Comparison of ENCODE assay signal across 8 cellular contexts in the genomic region with DNA sequence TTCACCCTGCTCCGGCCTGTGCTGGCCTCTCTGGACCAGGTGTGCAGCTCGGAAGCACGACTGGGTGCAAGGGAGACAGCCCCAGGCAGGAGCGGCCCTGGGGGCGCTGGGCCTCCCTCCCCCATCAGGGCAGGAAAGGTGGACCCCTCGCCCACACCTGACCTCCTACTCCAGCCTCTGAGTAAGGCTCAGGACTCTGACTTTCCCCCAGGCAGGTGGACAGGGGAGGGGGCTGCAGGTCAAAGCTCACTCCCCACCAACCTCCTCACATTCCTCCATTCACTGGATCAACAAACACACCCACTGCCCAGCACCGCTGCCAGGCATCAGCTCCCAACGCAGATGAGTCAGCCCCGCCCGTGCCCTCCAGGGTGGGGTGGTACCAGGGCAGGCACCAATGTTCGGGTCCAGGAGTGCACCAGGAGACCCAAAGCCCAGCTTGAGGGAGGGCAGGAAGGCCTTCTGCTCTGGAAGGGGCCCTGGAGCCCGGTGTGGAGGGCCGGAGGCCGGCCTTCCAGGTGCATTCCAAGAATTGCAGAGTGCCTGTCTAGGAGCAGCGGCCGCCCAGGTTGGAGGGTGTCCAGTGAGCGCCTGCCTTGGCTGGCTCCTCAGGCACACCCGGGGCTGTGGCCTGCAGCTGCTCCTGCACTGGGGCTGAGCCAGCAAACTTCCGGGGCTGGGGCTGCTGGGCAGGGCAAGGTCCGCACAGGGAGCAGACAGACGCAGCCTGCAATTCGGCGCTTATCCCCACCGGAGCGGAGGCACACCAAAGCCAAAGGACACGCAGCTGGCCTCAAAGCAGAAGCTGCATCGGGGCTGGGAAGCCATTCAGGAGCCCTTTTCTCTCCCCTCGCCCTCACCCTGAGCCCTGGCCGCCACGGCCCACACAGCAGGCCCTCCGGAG. TPM values are rescaled to one million over a fixed set of nuclear protein-coding genes. Genes with fewer than 3 reads are reported as not detected.
DNase-seq lines count a peak whose midpoint lies in the region; ATAC-seq and TF ChIP-seq lines count a peak whose summit lies in the region.

No MANE protein-coding gene starts in this region.

- no peaks in the 10 kb centered on the region for H3K9me3 Mint-ChIP-seq in activated T-cell treated with anti-CD3 and anti-CD28 coated beads, Interleukin-2, amount 50 U/mL, for 72 hours
- H3K9me3 Mint-ChIP-seq in progenitor cell of endocrine pancreas (ENCODE audit: low read depth): no peaks in the 10 kb centered on the region

- H3K9me2 ChIP-seq in SK-N-SH: no peaks in the 10 kb centered on the region

- H3K36me3 Mint-ChIP-seq in activated T-cell treated with anti-CD3 and anti-CD28 coated beads, Interleukin-2, amount 50 U/mL, for 72 hours (ENCODE audit: insufficient read depth in 2 of 2): no peaks in the 10 kb centered on the region
- H3K36me3 Mint-ChIP-seq in progenitor cell of endocrine pancreas (ENCODE audit: insufficient read depth): no peaks in the 10 kb centered on the region

- no peaks in the 10 kb centered on the region for H3K27me3 Mint-ChIP-seq in activated T-cell treated with anti-CD3 and anti-CD28 coated beads, Interleukin-2, amount 50 U/mL, for 72 hours (ENCODE audit: low read depth)
- H3K27me3 Mint-ChIP-seq in progenitor cell of endocrine pancreas: peaks cover 4% of the 10 kb centered on the region

- H3K27me3 ChIP-seq in SK-N-SH (ENCODE audit: insufficient read depth) (no peaks in the 10 kb centered on the region), foreskin keratinocyte (no peaks in the 10 kb centered on the region)

- no peak for DNase-seq in activated T-cell treated with anti-CD3 and anti-CD28 coated beads, Interleukin-2, amount 50 U/mL, for 72 hours
- no peak for DNase-seq in activated T-cell treated with anti-CD3 and anti-CD28 coated beads, Interleukin-2, amount 50 U/mL, for 1 hour
- DNase-seq in SK-N-SH (no peak), foreskin keratinocyte (peak in 1 of 2 donors; percentile 76), progenitor cell of endocrine pancreas (ENCODE audit: low spot score, unreplicated experiment) (peak; percentile 53), Kasumi-1 (lab: John Stamatoyannopoulos, UW) (no peak)

- no peak overlapping the region for H2AFZ ChIP-seq in SK-N-SH (ENCODE audit: low read depth)

- POLR2A ChIA-PET in SK-N-SH (lab: Yijun Ruan, JAX): no interaction called here

- peaks cover 24% of the 10 kb centered on the region for H4K20me1 ChIP-seq in SK-N-SH (ENCODE audit: insufficient read depth)

- H3K9ac ChIP-seq in SK-N-SH: no peak overlapping the region

- H3K4me3 ChIP-seq in SK-N-SH (ENCODE audit: low read depth in 2 of 2, low read length in 1 of 2): no peak overlapping the region

- peaks cover 38% of the 10 kb centered on the region for H3K4me1 Mint-ChIP-seq in activated T-cell treated with anti-CD3 and anti-CD28 coated beads, Interleukin-2, amount 50 U/mL, for 72 hours (ENCODE audit: low read depth)
- peaks cover 24% of the 10 kb centered on the region for H3K4me1 Mint-ChIP-seq in progenitor cell of endocrine pancreas (ENCODE audit: low read depth)

- ATAC-seq in activated T-cell treated with anti-CD3 and anti-CD28 coated beads, Interleukin-2, amount 50 U/mL, for 72 hours (replicated peaks in 1 of 2): no peak
- ATAC-seq in foreskin keratinocyte: peak; percentile 73
- ATAC-seq in HG03045 (IDR thresholded peaks at IDR 0.05; ENCODE audit: unreplicated experiment): no peak
- ATAC-seq in GM21786 (IDR thresholded peaks at IDR 0.05; ENCODE audit: unreplicated experiment): no peak

- TF ChIP-seq CTCF in SK-N-SH (IDR thresholded peaks at IDR 0.05) (no peak), foreskin keratinocyte (conservative IDR thresholded peaks at IDR 0.05) (no peak), progenitor cell of endocrine pancreas (IDR thresholded peaks at IDR 0.05; ENCODE audit: unreplicated experiment) (no peak)

- H3K4me1 ChIP-seq in SK-N-SH (ENCODE audit: control insufficient read depth in 1 of 2, insufficient read depth in 2 of 2, low read depth in 1 of 2, low read length in 1 of 2) (peaks cover 17 to 32% of the 10 kb centered on the region in 2 experiments), foreskin keratinocyte (peaks cover 24% of the 10 kb centered on the region)

- H3K4me2 ChIP-seq in SK-N-SH: no peak overlapping the region

- H3K9me3 ChIP-seq in SK-N-SH: no peaks in the 10 kb centered on the region

- CTCF ChIA-PET in SK-N-SH (lab: Yijun Ruan, JAX): interaction anchor here (1.4 to 4.8 kb wide), 2 partner anchors 21 to 35 kb away, joined by 5 to 18 read pairs; a partner anchor contains a TSS

- no peak overlapping the region; a peak in 1 of 4 replicates for H3K27ac ChIP-seq in SK-N-SH (ENCODE audit: low read depth in 2 of 2, low read length in 1 of 2)
- H3K27ac ChIP-seq in foreskin keratinocyte: no peak overlapping the region

- peaks cover 33% of the 10 kb centered on the region for H3K79me2 ChIP-seq in SK-N-SH (ENCODE audit: insufficient read depth)

- TF ChIP-seq EP300 in SK-N-SH (IDR thresholded peaks at IDR 0.05; ENCODE audit: borderline replicate concordance in 1 of 2, low read depth in 1 of 2, low read length in 1 of 2): no peak

- peaks cover 13% of the 10 kb centered on the region for H3F3A ChIP-seq in SK-N-SH (replicated peaks; ENCODE audit: insufficient read depth)

- no peak for TF ChIP-seq RAD21 in SK-N-SH (IDR thresholded peaks at IDR 0.05; ENCODE audit: low read length)

- WGBS in SK-N-SH (ENCODE audit: low lambda C conversion rate): 61% methylated on average over 8 of the region's 31 CpGs

- H3K27ac Mint-ChIP-seq in activated T-cell treated with anti-CD3 and anti-CD28 coated beads, Interleukin-2, amount 50 U/mL, for 72 hours: no peak overlapping the region
- peak overlapping the region; percentile 95 for H3K27ac Mint-ChIP-seq in progenitor cell of endocrine pancreas

- H3K36me3 ChIP-seq in SK-N-SH (replicated peaks in 1 of 2; ENCODE audit: control insufficient read depth in 1 of 2, insufficient read depth in 2 of 2, low read length in 1 of 2): peaks cover 3 to 5% of the 10 kb centered on the region in 2 experiments

- H3K4me3 Mint-ChIP-seq in activated T-cell treated with anti-CD3 and anti-CD28 coated beads, Interleukin-2, amount 50 U/mL, for 72 hours: peak overlapping the region; percentile 26 to 33
- peak overlapping the region; percentile 53 for H3K4me3 Mint-ChIP-seq in progenitor cell of endocrine pancreas (ENCODE audit: low read depth)

TF ChIP-seq in SK-N-SH, 30 proteins besides CTCF, POLR2A, EP300 and RAD21:
- TF ChIP-seq GABPA (IDR thresholded peaks at IDR 0.05; ENCODE audit: low read depth) (no peak), TCF12 (IDR thresholded peaks at IDR 0.05) (peak; percentile 44; the same call in 1 of the 2 replicates), NRF1 (IDR thresholded peaks at IDR 0.05; ENCODE audit: low read depth, low read length) (no peak), NFIC (IDR thresholded peaks at IDR 0.05; ENCODE audit: borderline replicate concordance) (peak; percentile 51)
- TF ChIP-seq, protein P1, sequence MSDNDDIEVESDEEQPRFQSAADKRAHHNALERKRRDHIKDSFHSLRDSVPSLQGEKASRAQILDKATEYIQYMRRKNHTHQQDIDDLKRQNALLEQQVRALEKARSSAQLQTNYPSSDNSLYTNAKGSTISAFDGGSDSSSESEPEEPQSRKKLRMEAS (IDR thresholded peaks at IDR 0.05; ENCODE audit: low read depth): peak; percentile 26; the same call in 1 of the 2 replicates

RNA-seq across cellular contexts. Expression of a gene that starts 1.6 kb away (rescaled TPM):
- 10 to 100 TPM; 37.6 to 38.8 TPM for total RNA-seq in activated T-cell treated with anti-CD3 and anti-CD28 coated beads, Interleukin-2, amount 50 U/mL, for 72 hours
- polyA plus RNA-seq in SK-N-SH (2012; rRNA removed): 20.1 and 32.5 TPM in 2 replicates
- 15.4 and 20.2 TPM in 2 replicates for polyA plus RNA-seq in SK-N-SH (2012; cell fraction: cytosol; rRNA removed)
- polyA plus RNA-seq in SK-N-SH (2012; cell fraction: nucleus; rRNA removed): 97.9 and 115 TPM in 2 replicates
- total RNA-seq in foreskin keratinocyte: 82.1 and 94.5 TPM in 2 replicates
- polyA plus RNA-seq in foreskin keratinocyte: 88.3 and 101 TPM in 2 replicates
- 69.2 and 75.3 TPM in 2 replicates for total RNA-seq in progenitor cell of endocrine pancreas

RNA-seq across cellular contexts. Expression of a gene that starts 36.2 kb away (rescaled TPM):
- total RNA-seq in activated T-cell treated with anti-CD3 and anti-CD28 coated beads, Interleukin-2, amount 50 U/mL, for 72 hours: 1 to 10 TPM; 4.6 to 6.1 TPM
- polyA plus RNA-seq in SK-N-SH (2012; rRNA removed): 11.8 and 14.3 TPM in 2 replicates
- polyA plus RNA-seq in SK-N-SH (2012; cell fraction: cytosol; rRNA removed): 11.0 and 11.2 TPM in 2 replicates
- 44.6 and 48.8 TPM in 2 replicates for polyA plus RNA-seq in SK-N-SH (2012; cell fraction: nucleus; rRNA removed)
- total RNA-seq in foreskin keratinocyte: 0.63 and 1.2 TPM in 2 replicates
- polyA plus RNA-seq in foreskin keratinocyte: 0.43 and 1.1 TPM in 2 replicates
- 8.9 and 9.7 TPM in 2 replicates for total RNA-seq in progenitor cell of endocrine pancreas
